Comparison of ENCODE assay signal across 1 cellular context in genomic region chr11:77515483-77515882, GRCh38.
A peak's percentile ranks its signal among the peaks of the same experiment; 100 is the strongest.
TF ChIP-seq lines count a peak whose summit lies in the region.

No MANE protein-coding gene starts in this region.

TF ChIP-seq in HepG2, 621 proteins besides CTCF, POLR2A, EP300 and RAD21:
- no peak for TF ChIP-seq ZNF549 (CRISPR knock-in tag; IDR thresholded peaks at IDR 0.05)
- peak; percentile 74 for TF ChIP-seq SIX4 (CRISPR knock-in tag; IDR thresholded peaks at IDR 0.05)
- TF ChIP-seq NR2F6 (IDR thresholded peaks at IDR 0.05), result no peak
- no peak for TF ChIP-seq NR2F6 (CRISPR knock-in tag; IDR thresholded peaks at IDR 0.05)
- TF ChIP-seq PATZ1 (CRISPR knock-in tag; IDR thresholded peaks at IDR 0.05), result no peak
- no peak for TF ChIP-seq ZNF883 (CRISPR knock-in tag; IDR thresholded peaks at IDR 0.05; ENCODE audit: not compliant biosample characterization)
- no peak for TF ChIP-seq RNF2 (conservative IDR thresholded peaks at IDR 0.05; ENCODE audit: low read depth)
- peak; percentile 56 for TF ChIP-seq GATAD2A (CRISPR knock-in tag; IDR thresholded peaks at IDR 0.05)
- peak; percentile 93; the same call in 1 of the 2 replicates for TF ChIP-seq SIX1 (CRISPR knock-in tag; IDR thresholded peaks at IDR 0.05; ENCODE audit: borderline replicate concordance)
- TF ChIP-seq FOXA3 (CRISPR knock-in tag; IDR thresholded peaks at IDR 0.05), result peak; percentile 16; the same call in 1 of the 2 replicates
- 0 out of 2 replicates have a peak, but pooled peaks have one; percentile 19 for TF ChIP-seq FOSL1 (CRISPR knock-in tag; IDR thresholded peaks at IDR 0.05; ENCODE audit: borderline replicate concordance)
- TF ChIP-seq PHF20 (CRISPR knock-in tag; IDR thresholded peaks at IDR 0.05), result no peak
- no peak for TF ChIP-seq THAP8 (CRISPR knock-in tag; IDR thresholded peaks at IDR 0.05; ENCODE audit: borderline replicate concordance)
- no peak for TF ChIP-seq HIVEP1 (CRISPR knock-in tag; IDR thresholded peaks at IDR 0.05)
- TF ChIP-seq ARID5B (CRISPR knock-in tag; IDR thresholded peaks at IDR 0.05), result peak; percentile 20
- no peak for TF ChIP-seq UBTF (CRISPR knock-in tag; IDR thresholded peaks at IDR 0.05)
- no peak for TF ChIP-seq LRRFIP1 (CRISPR knock-in tag; conservative IDR thresholded peaks at IDR 0.05)
- no peak for TF ChIP-seq MAFK (conservative IDR thresholded peaks at IDR 0.05 in 1 of 2, IDR thresholded peaks at IDR 0.05 in 1 of 2; ENCODE audit: low read length in 2 of 2)
- TF ChIP-seq FOSL2 (CRISPR knock-in tag; IDR thresholded peaks at IDR 0.05), result peak; percentile 82
- no peak for TF ChIP-seq POLR2AphosphoS2 (IDR thresholded peaks at IDR 0.05; ENCODE audit: low read depth, low read length)
- peak; percentile 44; the same call in 1 of the 2 replicates for TF ChIP-seq HNF4A (CRISPR knock-in tag; IDR thresholded peaks at IDR 0.05)
- TF ChIP-seq PHF21A (CRISPR knock-in tag; IDR thresholded peaks at IDR 0.05), result no peak
- no peak for TF ChIP-seq GZF1 (CRISPR knock-in tag; IDR thresholded peaks at IDR 0.05)
- TF ChIP-seq CREB1 (IDR thresholded peaks at IDR 0.05), result no peak
- no peak for TF ChIP-seq CREB1 (CRISPR knock-in tag; IDR thresholded peaks at IDR 0.05)
